8 cellular contexts compared by ENCODE assay signal in the genomic region with DNA sequence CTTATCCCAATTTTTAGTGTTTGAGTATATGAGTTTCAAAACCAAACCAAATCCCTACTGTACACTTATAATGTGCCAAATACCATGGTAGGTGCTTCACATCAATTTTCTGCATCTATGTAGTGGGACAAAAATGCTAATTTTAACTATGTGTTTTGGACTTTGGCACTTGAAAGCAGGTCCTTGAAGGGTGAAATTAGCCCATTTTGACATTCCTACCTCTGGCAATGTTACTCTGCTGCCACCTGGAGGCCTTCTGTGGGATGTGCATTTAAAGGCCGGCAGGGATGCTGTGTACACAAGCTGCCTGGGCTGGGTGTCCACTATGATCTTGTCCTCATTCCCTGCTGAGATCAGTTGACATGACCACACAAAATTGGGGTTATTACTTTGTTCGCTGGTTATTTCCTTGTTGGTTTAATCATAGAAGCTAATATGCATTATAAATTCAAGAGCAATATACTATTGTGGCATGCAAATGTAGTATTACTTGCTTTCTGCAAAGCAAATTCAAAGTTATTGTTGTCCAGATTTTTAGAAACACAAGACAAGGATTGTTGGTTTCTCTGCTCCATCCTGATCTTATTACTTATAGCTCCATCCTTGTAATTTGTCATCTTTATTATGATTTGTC.
A peak's percentile ranks its signal among the peaks of the same experiment; 100 is the strongest.
DNase-seq lines count a peak whose midpoint lies in the region; ATAC-seq and TF ChIP-seq lines count a peak whose summit lies in the region.

No MANE protein-coding gene starts in this region.

- TF ChIP-seq CTCF in OCI-LY3 (IDR thresholded peaks at IDR 0.05; ENCODE audit: low read depth, low read length): peak; percentile 84
- TF ChIP-seq CTCF in neural crest cell (conservative IDR thresholded peaks at IDR 0.05): peak; percentile 95
- peak; percentile 87 to 94 for TF ChIP-seq CTCF in suprapubic skin (IDR thresholded peaks at IDR 0.05)

- H3K36me3 Mint-ChIP-seq in neural crest cell (ENCODE audit: low read depth): no peaks in the 10 kb centered on the region

- no peak overlapping the region for H3K27ac ChIP-seq in OCI-LY3 (ENCODE audit: low read length)
- H3K27ac ChIP-seq in suprapubic skin: no peak overlapping the region

- no peak overlapping the region for H3K27ac Mint-ChIP-seq in neural crest cell (ENCODE audit: unreplicated experiment)

- H3K79me2 ChIP-seq in OCI-LY3 (ENCODE audit: low read length): no peaks in the 10 kb centered on the region

- TF ChIP-seq POLR2A in suprapubic skin (IDR thresholded peaks at IDR 0.05): no peak

- H3K27me3 ChIP-seq in OCI-LY3 (ENCODE audit: low read depth, low read length): no peaks in the 10 kb centered on the region
- H3K27me3 ChIP-seq in suprapubic skin: no peaks in the 10 kb centered on the region

- DNase-seq in NCI-H510A treated with DMSO at 0.1 percent for 48 hours (lab: John Stamatoyannopoulos, UW): peak; percentile 34
- DNase-seq in NCI-H510A (lab: John Stamatoyannopoulos, UW): no peak
- peak; percentile 63 for DNase-seq in activated T-cell treated with anti-CD3 and anti-CD28 coated beads, Interleukin-2, amount 50 U/mL, for 1 hour
- peak; percentile 63 for DNase-seq in fibroblast of gingiva (ENCODE audit: low read depth)
- peak; percentile 73 for DNase-seq in neural crest cell (ENCODE audit: low read depth, low spot score)
- DNase-seq in suprapubic skin (ENCODE audit: low spot score in 2 of 2): peak in 1 of 2 donors; percentile 77

- H3K27me3 Mint-ChIP-seq in neural crest cell (ENCODE audit: low read depth): no peaks in the 10 kb centered on the region

- 0% methylated on average over 2 of the region's 2 CpGs for WGBS in suprapubic skin

- H3K9me3 Mint-ChIP-seq in neural crest cell: no peaks in the 10 kb centered on the region

- no peaks in the 10 kb centered on the region for H4K20me1 ChIP-seq in OCI-LY3 (ENCODE audit: insufficient read depth, low read length)

- H3K36me3 ChIP-seq in OCI-LY3 (replicated peaks; ENCODE audit: low read depth, low read length): no peaks in the 10 kb centered on the region
- H3K36me3 ChIP-seq in suprapubic skin: no peaks in the 10 kb centered on the region

- TF ChIP-seq EP300 in suprapubic skin (IDR thresholded peaks at IDR 0.05): no peak

- H3K4me2 ChIP-seq in OCI-LY3 (ENCODE audit: low read length): no peak overlapping the region

- H3K4me1 ChIP-seq in OCI-LY3 (ENCODE audit: low read length): peaks cover 14% of the 10 kb centered on the region
- H3K4me1 ChIP-seq in suprapubic skin: peaks cover 11% of the 10 kb centered on the region

- H3K4me1 Mint-ChIP-seq in neural crest cell: no peaks in the 10 kb centered on the region

- H3K9ac ChIP-seq in OCI-LY3 (ENCODE audit: low read length): no peak overlapping the region

- H3K9me3 ChIP-seq in OCI-LY3 (ENCODE audit: insufficient read depth, low read length) (no peaks in the 10 kb centered on the region), suprapubic skin (no peaks in the 10 kb centered on the region)

- no peak overlapping the region for H2AFZ ChIP-seq in OCI-LY3 (ENCODE audit: low read depth, low read length)

- no peak overlapping the region for H3K4me3 Mint-ChIP-seq in neural crest cell

- H3K4me3 ChIP-seq in OCI-LY3 (ENCODE audit: low read length) (no peak overlapping the region), suprapubic skin (no peak overlapping the region)

- peak; percentile 62 for ATAC-seq in HG03571 (IDR thresholded peaks at IDR 0.05; ENCODE audit: unreplicated experiment)
